15 cellular contexts compared by ENCODE assay signal in the genomic region with DNA sequence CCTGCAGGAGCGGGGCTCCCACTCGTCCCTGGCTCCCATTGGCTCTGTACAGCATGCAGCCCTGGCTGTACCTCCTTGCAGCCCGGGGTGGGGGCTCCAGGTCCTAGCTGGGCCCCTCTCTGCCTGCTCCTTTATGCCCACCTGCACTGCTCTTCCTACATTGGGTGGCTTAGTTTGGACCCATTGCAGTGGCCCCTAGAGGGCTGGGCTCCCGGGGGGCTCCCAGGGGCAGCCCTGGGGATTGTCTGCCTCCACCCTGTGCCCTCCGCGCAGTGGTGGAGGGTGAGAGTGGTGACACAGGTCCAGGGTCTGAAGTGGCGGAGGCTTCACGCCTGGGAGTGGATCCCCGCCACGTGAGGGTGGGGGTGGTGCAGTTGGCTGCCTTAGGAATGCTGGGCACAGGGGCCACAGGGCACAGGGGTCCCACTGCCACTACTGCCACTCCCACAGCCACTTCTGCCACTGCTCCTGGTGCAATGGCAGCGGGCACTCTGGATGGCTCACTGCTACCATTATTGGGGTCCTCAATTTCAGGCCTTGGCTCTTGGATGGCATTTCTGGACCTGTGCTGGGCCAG.
DNase-seq lines count a peak whose midpoint lies in the region; ATAC-seq and TF ChIP-seq lines count a peak whose summit lies in the region.
"Had no signal": no experiment of that assay in that cellular context is flagged by ENCODE, and none has a peak within 500 bp of the region (broad histone marks: within the 10 kb centered on the region; RNA-seq: fewer than 3 reads in every experiment).

No MANE protein-coding gene starts in this region.

- H3K27ac ChIP-seq in gastroesophageal sphincter (no peak overlapping the region), neuronal stem cell (replicated peaks; ENCODE audit: low read length) (no peak overlapping the region), upper lobe of right lung (no peak overlapping the region), brain microvascular endothelial cell (no peak overlapping the region)
- H3K27ac ChIP-seq: BLaER1 treated with 17β-estradiol and CSF1 and Interleukin-3, amounts not matched to agents 10 nM and 100 nM had no signal

- H3K4me3 ChIP-seq in gastroesophageal sphincter (no peak overlapping the region), neuronal stem cell (ENCODE audit: low read length in 2 of 2) (no peak overlapping the region), upper lobe of right lung (no peak overlapping the region), brain microvascular endothelial cell (ENCODE audit: low read depth, low read length) (no peak overlapping the region)
- H3K4me3 ChIP-seq: BLaER1 treated with 17β-estradiol and CSF1 and Interleukin-3, amounts not matched to agents 10 nM and 100 nM; GM12878 had no signal

- H2BK15ac ChIP-seq in neuronal stem cell (ENCODE audit: low read length): peak overlapping the region; percentile 99

- ATAC-seq in Right ventricle myocardium inferior (no peak), left ventricle myocardium superior (no peak), gastroesophageal sphincter (peak; percentile 11), upper lobe of right lung (peak; percentile 37), HG03108 (IDR thresholded peaks at IDR 0.05; ENCODE audit: unreplicated experiment) (no peak), GM21423 (IDR thresholded peaks at IDR 0.05; ENCODE audit: unreplicated experiment) (no peak)
- ATAC-seq: GM12878 had no signal

- no peak overlapping the region for H3K9ac ChIP-seq in neuronal stem cell (ENCODE audit: low read depth, low read length, poor library complexity)
- H3K9ac ChIP-seq: BLaER1 treated with 17β-estradiol and CSF1 and Interleukin-3, amounts not matched to agents 10 nM and 100 nM had no signal

- peak overlapping the region; percentile 96 for H3K18ac ChIP-seq in neuronal stem cell (ENCODE audit: low read length)

- H4K91ac ChIP-seq in neuronal stem cell (ENCODE audit: low read depth, low read length, poor library complexity): peak overlapping the region; percentile 2

- H2BK12ac ChIP-seq in neuronal stem cell (ENCODE audit: low read length): peak overlapping the region; percentile 58

- intact Hi-C loops in Right ventricle myocardium inferior (cut with DNase I) (no loop called here), left ventricle myocardium superior (cut with micrococcal nuclease) (no loop called here), upper lobe of right lung (cut with DNase I) (no loop called here)

- peak overlapping the region; percentile 80 for H3K23ac ChIP-seq in neuronal stem cell (ENCODE audit: low read depth, low read length, poor library complexity)

- no peak for TF ChIP-seq EP300 in gastroesophageal sphincter (IDR thresholded peaks at IDR 0.05)

- peak overlapping the region; percentile 100 for H2AK5ac ChIP-seq in neuronal stem cell (ENCODE audit: low read depth, low read length)

- TF ChIP-seq POLR2A in gastroesophageal sphincter (IDR thresholded peaks at IDR 0.05): no peak

- H3K4me2 ChIP-seq in neuronal stem cell (ENCODE audit: insufficient read depth, low read length, poor library complexity, severe bottlenecking): no peak overlapping the region
- H3K4me2 ChIP-seq: BLaER1 treated with 17β-estradiol and CSF1 and Interleukin-3, amounts not matched to agents 10 nM and 100 nM had no signal

- no peaks in the 10 kb centered on the region for H3K4me1 ChIP-seq in gastroesophageal sphincter
- H3K4me1 ChIP-seq in neuronal stem cell (ENCODE audit: control insufficient read depth in 2 of 2, insufficient read depth in 1 of 2, low read depth in 1 of 2, low read length in 2 of 2): peaks cover 11 to 16% of the 10 kb centered on the region in 2 donors
- H3K4me1 ChIP-seq in upper lobe of right lung: no peaks in the 10 kb centered on the region
- H3K4me1 ChIP-seq: BLaER1 treated with 17β-estradiol and CSF1 and Interleukin-3, amounts not matched to agents 10 nM and 100 nM had no signal

- H3K36me3 ChIP-seq in gastroesophageal sphincter (no peaks in the 10 kb centered on the region), neuronal stem cell (replicated peaks in 1 of 2; ENCODE audit: control insufficient read depth in 2 of 2, insufficient read depth in 2 of 2, low read length in 2 of 2) (no peaks in the 10 kb centered on the region), upper lobe of right lung (no peaks in the 10 kb centered on the region), brain microvascular endothelial cell (replicated peaks) (no peaks in the 10 kb centered on the region)
- H3K36me3 ChIP-seq: BLaER1 treated with 17β-estradiol and CSF1 and Interleukin-3, amounts not matched to agents 10 nM and 100 nM had no signal

- 81 to 100% methylated on average over 1 to 3 of the region's 11 CpGs for WGBS in gastroesophageal sphincter (ENCODE audit: low coverage in 1 of 2), 2 donors
- WGBS in neuronal stem cell (ENCODE audit: extremely low coverage in 2 of 2, insufficient read length in 2 of 2, insufficient replicate concordance in 1 of 2), 2 donors: no CpG with 5 or more reads among the region's 11 CpGs

- in situ Hi-C loops in brain microvascular endothelial cell (cut with HindIII; ENCODE audit: low pct_ligation_motif_present, low sequenced_read_pairs): no loop called here

- H2BK5ac ChIP-seq in neuronal stem cell (ENCODE audit: low read length): peak overlapping the region; percentile 33

- H3K4ac ChIP-seq in neuronal stem cell (ENCODE audit: low read length): peak overlapping the region; percentile 53

- H3K9me3 ChIP-seq in gastroesophageal sphincter: no peaks in the 10 kb centered on the region
- peaks cover 2 to 6% of the 10 kb centered on the region in 2 donors for H3K9me3 ChIP-seq in neuronal stem cell (replicated peaks in 1 of 2; ENCODE audit: control insufficient read depth in 2 of 2, insufficient read depth in 1 of 2, low read depth in 1 of 2, low read length in 2 of 2)
- H3K9me3 ChIP-seq in upper lobe of right lung: no peaks in the 10 kb centered on the region
- H3K9me3 ChIP-seq: BLaER1 treated with 17β-estradiol and CSF1 and Interleukin-3, amounts not matched to agents 10 nM and 100 nM had no signal

- H3K27me3 ChIP-seq in gastroesophageal sphincter (no peaks in the 10 kb centered on the region), neuronal stem cell (ENCODE audit: control insufficient read depth in 3 of 3, insufficient read depth in 3 of 3, low read depth in 1 of 3, low read length in 3 of 3) (no peaks in the 10 kb centered on the region), upper lobe of right lung (no peaks in the 10 kb centered on the region), brain microvascular endothelial cell (replicated peaks) (no peaks in the 10 kb centered on the region)
- H3K27me3 ChIP-seq: BLaER1 treated with 17β-estradiol and CSF1 and Interleukin-3, amounts not matched to agents 10 nM and 100 nM had no signal

- H4K8ac ChIP-seq in neuronal stem cell (ENCODE audit: low read depth, low read length): no peak overlapping the region

- no peaks in the 10 kb centered on the region for H3K79me1 ChIP-seq in neuronal stem cell (ENCODE audit: low read depth, low read length)

- no peak for TF ChIP-seq CTCF in gastroesophageal sphincter (IDR thresholded peaks at IDR 0.05)
- no peak for TF ChIP-seq CTCF in upper lobe of right lung (IDR thresholded peaks at IDR 0.05)
- TF ChIP-seq CTCF in brain microvascular endothelial cell (IDR thresholded peaks at IDR 0.05; ENCODE audit: low read depth, low read length, missing control alignments): no peak

- H2BK120ac ChIP-seq in neuronal stem cell (ENCODE audit: low read depth, low read length): peak overlapping the region; percentile 24

- peak overlapping the region; percentile 14 for H3K14ac ChIP-seq in neuronal stem cell (ENCODE audit: low read length)

- no peak overlapping the region for H2AFZ ChIP-seq in neuronal stem cell (ENCODE audit: low read length)

- DNase-seq in Right ventricle myocardium inferior (ENCODE audit: missing footprints) (peak; percentile 61), left ventricle myocardium superior (no peak), neuronal stem cell (ENCODE audit: low spot score) (no peak), upper lobe of right lung (peak; percentile 55), brain microvascular endothelial cell (no peak)
- DNase-seq: ACHN; CD4-positive, CD25-positive, alpha-beta regulatory T cell; DMS53; HCEC 1CT; HFFc6 had no signal

Comparison
In these comparisons a context has a peak if more than half of its experiments do, and no peak if none do; other contexts are left out.
1. DNase-seq: peak in Right ventricle myocardium inferior (single experiment) and upper lobe of right lung (single experiment); none in left ventricle myocardium superior (single experiment), neuronal stem cell (single experiment) and brain microvascular endothelial cell (single experiment).
2. ATAC-seq: peak in gastroesophageal sphincter (single experiment) and upper lobe of right lung (single experiment); none in Right ventricle myocardium inferior (single experiment), left ventricle myocardium superior (single experiment), HG03108 (single experiment) and GM21423 (single experiment).